33 cellular contexts compared by ENCODE assay signal in the genomic region with DNA sequence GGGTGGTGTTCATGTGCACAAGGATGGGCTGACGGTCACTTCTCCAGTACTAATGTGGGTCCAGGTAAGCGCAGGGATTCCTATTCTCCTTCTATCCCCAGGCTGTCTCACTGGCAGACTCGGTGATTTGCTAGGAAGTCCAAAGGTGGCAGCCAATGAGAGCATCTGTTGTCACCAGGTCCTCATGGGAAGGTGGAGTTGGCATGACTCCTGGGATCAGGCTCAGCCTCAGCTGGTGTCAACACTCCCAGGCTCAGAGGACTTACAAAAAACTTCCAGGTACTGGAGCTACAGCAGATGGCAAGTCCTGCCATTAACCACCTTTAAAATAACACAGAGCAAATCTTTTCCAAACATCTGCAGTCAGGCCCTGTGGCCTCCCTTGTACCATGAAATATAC.
"Had no signal": no experiment of that assay in that cellular context is flagged by ENCODE, and none has a peak within 500 bp of the region (broad histone marks: within the 10 kb centered on the region; RNA-seq: fewer than 3 reads in every experiment).

No MANE protein-coding gene starts in this region.

- DNase-seq: activated CD4-positive, alpha-beta memory T cell treated with anti-CD3 and anti-CD28 coated beads, Interleukin-2, amount 10 ng/mL, durations not matched to agents 7 days and 5 days; activated CD4-positive, alpha-beta T cell treated with anti-CD3 and anti-CD28 coated beads for 1 hour; activated CD4-positive, alpha-beta T cell treated with anti-CD3 and anti-CD28 coated beads for 48 hours; activated CD4-positive, CD25-positive, alpha-beta regulatory T cell; activated CD8-positive, alpha-beta memory T cell treated with anti-CD3 and anti-CD28 coated beads for 24 hours; activated CD8-positive, alpha-beta memory T cell treated with anti-CD3 and anti-CD28 coated beads, Interleukin-2, amount 10 ng/mL, durations not matched to agents 7 days and 5 days; activated CD8-positive, alpha-beta memory T cell treated with anti-CD3 and anti-CD28 coated beads, Interleukin-2, amount 50 U/mL, for 48 hours; activated effector memory CD4-positive, alpha-beta T cell treated with Interleukin-2 at 50 U/mL for 16 hours; activated naive CD4-positive, alpha-beta T cell; activated naive CD4-positive, alpha-beta T cell treated with anti-CD3 and anti-CD28 coated beads, Interleukin-2, amount 50 U/mL, for 16 hours; activated naive CD8-positive, alpha-beta T cell treated with anti-CD3 and anti-CD28 coated beads for 36 hours; activated T-cell treated with anti-CD3 and anti-CD28 coated beads, Interleukin-2, amount 50 U/mL, for 48 hours; amniotic stem cell; brain microvascular endothelial cell; central memory CD4-positive, alpha-beta T cell; NCI-H1092 treated with DMSO at 0.1 percent for 48 hours; NCI-H1417 treated with DMSO at 0.1 percent for 48 hours; NCI-H187 treated with DMSO at 0.1 percent for 48 hours; NCI-H2227 treated with DMSO at 0.1 percent for 48 hours; NCI-H446; NCI-H510A treated with DMSO at 0.1 percent for 48 hours; NCI-H526 treated with DMSO at 0.1 percent for 48 hours; NCI-H774; PC-3; Peyer's patch; SW 1271; T-helper 1 cell; T-helper 2 cell; T1000; WERI-Rb-1 had no signal

- H3K4me3 ChIP-seq: K562, Peyer's patch had no signal

- ATAC-seq: activated CD8-positive, alpha-beta memory T cell treated with anti-CD3 and anti-CD28 coated beads, Interleukin-2, amount 10 ng/mL, durations not matched to agents 7 days and 5 days; K562; PC-3; Right ventricle myocardium inferior had no signal

- H3K27me3 Mint-ChIP-seq: activated CD4-positive, alpha-beta memory T cell treated with anti-CD3 and anti-CD28 coated beads, Interleukin-2, amount 10 ng/mL, durations not matched to agents 7 days and 5 days; activated CD8-positive, alpha-beta memory T cell treated with anti-CD3 and anti-CD28 coated beads, Interleukin-2, amount 10 ng/mL, durations not matched to agents 7 days and 5 days; activated naive CD8-positive, alpha-beta T cell treated with anti-CD3 and anti-CD28 coated beads for 36 hours had no signal

- H3K27me3 ChIP-seq: brain microvascular endothelial cell, Peyer's patch had no signal

- H3K4me3 Mint-ChIP-seq: activated CD4-positive, alpha-beta memory T cell treated with anti-CD3 and anti-CD28 coated beads, Interleukin-2, amount 10 ng/mL, durations not matched to agents 7 days and 5 days; activated CD8-positive, alpha-beta memory T cell treated with anti-CD3 and anti-CD28 coated beads, Interleukin-2, amount 10 ng/mL, durations not matched to agents 7 days and 5 days; activated naive CD8-positive, alpha-beta T cell treated with anti-CD3 and anti-CD28 coated beads for 36 hours had no signal

- H3K27ac Mint-ChIP-seq: activated CD4-positive, alpha-beta memory T cell treated with anti-CD3 and anti-CD28 coated beads, Interleukin-2, amount 10 ng/mL, durations not matched to agents 7 days and 5 days; activated CD8-positive, alpha-beta memory T cell treated with anti-CD3 and anti-CD28 coated beads, Interleukin-2, amount 10 ng/mL, durations not matched to agents 7 days and 5 days; activated naive CD8-positive, alpha-beta T cell treated with anti-CD3 and anti-CD28 coated beads for 36 hours had no signal

- H3K9me3 Mint-ChIP-seq: activated CD4-positive, alpha-beta memory T cell treated with anti-CD3 and anti-CD28 coated beads, Interleukin-2, amount 10 ng/mL, durations not matched to agents 7 days and 5 days; activated naive CD8-positive, alpha-beta T cell treated with anti-CD3 and anti-CD28 coated beads for 36 hours had no signal

- H3K27ac ChIP-seq: brain microvascular endothelial cell, Peyer's patch, RWPE1, WERI-Rb-1 had no signal

- H3K4me1 ChIP-seq: Peyer's patch had no signal

- H3K9me3 ChIP-seq: Peyer's patch had no signal
